ENCODE assay signal across 1 cellular context in the genomic region with DNA sequence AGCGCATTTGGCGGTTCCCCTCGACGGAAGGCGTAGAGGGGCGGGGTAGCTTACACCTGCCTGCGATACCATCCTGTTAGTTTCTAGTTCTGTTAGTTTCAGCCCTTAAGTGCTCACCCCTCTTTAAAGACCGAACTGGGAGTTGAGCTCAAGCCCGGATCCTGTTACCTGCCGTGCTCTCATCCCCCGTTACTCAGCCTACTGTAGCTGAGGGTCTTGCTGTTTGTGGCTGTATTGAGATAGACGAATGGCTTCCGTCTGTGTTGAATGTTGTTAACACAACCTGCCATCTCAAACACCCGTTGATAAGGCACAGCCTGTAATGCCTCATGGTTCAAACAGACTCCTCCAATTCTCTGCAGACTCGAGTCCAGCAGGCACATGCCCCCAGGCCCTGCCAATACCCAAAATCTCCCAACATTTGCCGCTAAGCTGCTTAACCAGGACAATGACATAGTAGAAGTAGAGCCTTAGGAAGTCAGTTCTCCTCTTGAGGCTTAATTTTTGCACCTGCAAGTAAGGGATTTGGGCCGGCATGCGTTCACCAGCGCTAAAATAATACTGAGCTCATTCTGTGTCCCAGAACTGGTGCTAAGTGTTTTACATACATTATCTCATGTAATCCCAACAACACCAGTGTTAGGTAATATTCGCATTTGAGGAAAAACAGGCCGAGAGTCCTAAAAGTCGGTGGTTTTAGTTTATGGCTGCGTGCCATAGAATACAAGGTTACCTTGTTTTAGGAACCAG.
TF ChIP-seq lines count a peak whose summit lies in the region.

No MANE protein-coding gene starts in this region.

TF ChIP-seq in K562, 482 proteins besides CTCF, POLR2A, EP300 and RAD21 (continued from another document):
- TF ChIP-seq, protein P1, sequence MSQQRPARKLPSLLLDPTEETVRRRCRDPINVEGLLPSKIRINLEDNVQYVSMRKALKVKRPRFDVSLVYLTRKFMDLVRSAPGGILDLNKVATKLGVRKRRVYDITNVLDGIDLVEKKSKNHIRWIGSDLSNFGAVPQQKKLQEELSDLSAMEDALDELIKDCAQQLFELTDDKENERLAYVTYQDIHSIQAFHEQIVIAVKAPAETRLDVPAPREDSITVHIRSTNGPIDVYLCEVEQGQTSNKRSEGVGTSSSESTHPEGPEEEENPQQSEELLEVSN (IDR thresholded peaks at IDR 0.05; ENCODE audit: borderline replicate concordance in 1 of 2, extremely low read depth in 1 of 2, insufficient read depth in 1 of 2, insufficient read length in 1 of 2, low read depth in 1 of 2, low read length in 1 of 2, poor library complexity in 1 of 2, severe bottlenecking in 1 of 2) = peak in 1 of 2 experiments; percentile 3
- TF ChIP-seq HNRNPLL (IDR thresholded peaks at IDR 0.05; ENCODE audit: low read depth, low read length, poor library complexity, severe bottlenecking) (peak; percentile 86), PTRF (tag; IDR thresholded peaks at IDR 0.05) (no peak), ZNF347 (CRISPR knock-in tag; IDR thresholded peaks at IDR 0.05; ENCODE audit: low read depth) (no peak), ETV5 (CRISPR knock-in tag; IDR thresholded peaks at IDR 0.05; ENCODE audit: low read depth) (0 out of 2 replicates have a peak, but pooled peaks have one; percentile 13), KAT7 (CRISPR knock-in tag; IDR thresholded peaks at IDR 0.05; ENCODE audit: borderline replicate concordance) (peak; percentile 17; the same call in 1 of the 2 replicates), KDM4B (IDR thresholded peaks at IDR 0.05; ENCODE audit: borderline replicate concordance in 2 of 2, low read depth in 1 of 2) (0 out of 4 replicates have a peak, but pooled peaks of 1 of the 2 experiments have one; percentile 2), POLR2AphosphoS2 (IDR thresholded peaks at IDR 0.05; ENCODE audit: low read length) (peak; percentile 53; the same call in 1 of the 2 replicates), TARDBP (IDR thresholded peaks at IDR 0.05) (no peak), ZC3H4 (CRISPR knock-in tag; IDR thresholded peaks at IDR 0.05; ENCODE audit: borderline replicate concordance) (peak; percentile 21; the same call in 1 of the 2 replicates), ZNF175 (CRISPR knock-in tag; IDR thresholded peaks at IDR 0.05; ENCODE audit: low read depth) (no peak)
- TF ChIP-seq, protein P2, sequence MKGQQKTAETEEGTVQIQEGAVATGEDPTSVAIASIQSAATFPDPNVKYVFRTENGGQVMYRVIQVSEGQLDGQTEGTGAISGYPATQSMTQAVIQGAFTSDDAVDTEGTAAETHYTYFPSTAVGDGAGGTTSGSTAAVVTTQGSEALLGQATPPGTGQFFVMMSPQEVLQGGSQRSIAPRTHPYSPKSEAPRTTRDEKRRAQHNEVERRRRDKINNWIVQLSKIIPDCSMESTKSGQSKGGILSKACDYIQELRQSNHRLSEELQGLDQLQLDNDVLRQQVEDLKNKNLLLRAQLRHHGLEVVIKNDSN (CRISPR knock-in tag; IDR thresholded peaks at IDR 0.05) = no peak
- TF ChIP-seq, protein P3, sequence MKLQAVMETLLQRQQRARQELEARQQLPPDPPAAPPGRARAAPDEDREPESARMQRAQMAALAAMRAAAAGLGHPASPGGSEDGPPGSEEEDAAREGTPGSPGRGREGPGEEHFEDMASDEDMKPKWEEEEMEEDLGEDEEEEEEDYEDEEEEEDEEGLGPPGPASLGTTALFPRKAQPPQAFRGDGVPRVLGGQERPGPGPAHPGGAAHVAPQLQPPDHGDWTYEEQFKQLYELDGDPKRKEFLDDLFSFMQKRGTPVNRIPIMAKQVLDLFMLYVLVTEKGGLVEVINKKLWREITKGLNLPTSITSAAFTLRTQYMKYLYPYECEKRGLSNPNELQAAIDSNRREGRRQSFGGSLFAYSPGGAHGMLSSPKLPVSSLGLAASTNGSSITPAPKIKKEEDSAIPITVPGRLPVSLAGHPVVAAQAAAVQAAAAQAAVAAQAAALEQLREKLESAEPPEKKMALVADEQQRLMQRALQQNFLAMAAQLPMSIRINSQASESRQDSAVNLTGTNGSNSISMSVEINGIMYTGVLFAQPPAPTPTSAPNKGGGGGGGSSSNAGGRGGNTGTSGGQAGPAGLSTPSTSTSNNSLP (IDR thresholded peaks at IDR 0.05; ENCODE audit: borderline replicate concordance, low read depth, low read length) = 0 out of 2 replicates have a peak, but pooled peaks have one; percentile 13
- TF ChIP-seq, protein P4, sequence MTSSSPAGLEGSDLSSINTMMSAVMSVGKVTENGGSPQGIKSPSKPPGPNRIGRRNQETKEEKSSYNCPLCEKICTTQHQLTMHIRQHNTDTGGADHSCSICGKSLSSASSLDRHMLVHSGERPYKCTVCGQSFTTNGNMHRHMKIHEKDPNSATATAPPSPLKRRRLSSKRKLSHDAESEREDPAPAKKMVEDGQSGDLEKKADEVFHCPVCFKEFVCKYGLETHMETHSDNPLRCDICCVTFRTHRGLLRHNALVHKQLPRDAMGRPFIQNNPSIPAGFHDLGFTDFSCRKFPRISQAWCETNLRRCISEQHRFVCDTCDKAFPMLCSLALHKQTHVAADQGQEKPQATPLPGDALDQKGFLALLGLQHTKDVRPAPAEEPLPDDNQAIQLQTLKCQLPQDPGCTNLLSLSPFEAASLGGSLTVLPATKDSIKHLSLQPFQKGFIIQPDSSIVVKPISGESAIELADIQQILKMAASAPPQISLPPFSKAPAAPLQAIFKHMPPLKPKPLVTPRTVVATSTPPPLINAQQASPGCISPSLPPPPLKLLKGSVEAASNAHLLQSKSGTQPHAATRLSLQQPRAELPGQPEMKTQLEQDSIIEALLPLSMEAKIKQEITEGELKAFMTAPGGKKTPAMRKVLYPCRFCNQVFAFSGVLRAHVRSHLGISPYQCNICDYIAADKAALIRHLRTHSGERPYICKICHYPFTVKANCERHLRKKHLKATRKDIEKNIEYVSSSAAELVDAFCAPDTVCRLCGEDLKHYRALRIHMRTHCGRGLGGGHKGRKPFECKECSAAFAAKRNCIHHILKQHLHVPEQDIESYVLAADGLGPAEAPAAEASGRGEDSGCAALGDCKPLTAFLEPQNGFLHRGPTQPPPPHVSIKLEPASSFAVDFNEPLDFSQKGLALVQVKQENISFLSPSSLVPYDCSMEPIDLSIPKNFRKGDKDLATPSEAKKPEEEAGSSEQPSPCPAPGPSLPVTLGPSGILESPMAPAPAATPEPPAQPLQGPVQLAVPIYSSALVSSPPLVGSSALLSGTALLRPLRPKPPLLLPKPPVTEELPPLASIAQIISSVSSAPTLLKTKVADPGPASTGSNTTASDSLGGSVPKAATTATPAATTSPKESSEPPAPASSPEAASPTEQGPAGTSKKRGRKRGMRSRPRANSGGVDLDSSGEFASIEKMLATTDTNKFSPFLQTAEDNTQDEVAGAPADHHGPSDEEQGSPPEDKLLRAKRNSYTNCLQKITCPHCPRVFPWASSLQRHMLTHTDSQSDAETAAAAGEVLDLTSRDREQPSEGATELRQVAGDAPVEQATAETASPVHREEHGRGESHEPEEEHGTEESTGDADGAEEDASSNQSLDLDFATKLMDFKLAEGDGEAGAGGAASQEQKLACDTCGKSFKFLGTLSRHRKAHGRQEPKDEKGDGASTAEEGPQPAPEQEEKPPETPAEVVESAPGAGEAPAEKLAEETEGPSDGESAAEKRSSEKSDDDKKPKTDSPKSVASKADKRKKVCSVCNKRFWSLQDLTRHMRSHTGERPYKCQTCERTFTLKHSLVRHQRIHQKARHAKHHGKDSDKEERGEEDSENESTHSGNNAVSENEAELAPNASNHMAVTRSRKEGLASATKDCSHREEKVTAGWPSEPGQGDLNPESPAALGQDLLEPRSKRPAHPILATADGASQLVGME (CRISPR knock-in tag; IDR thresholded peaks at IDR 0.05) = no peak
- TF ChIP-seq, protein P5, sequence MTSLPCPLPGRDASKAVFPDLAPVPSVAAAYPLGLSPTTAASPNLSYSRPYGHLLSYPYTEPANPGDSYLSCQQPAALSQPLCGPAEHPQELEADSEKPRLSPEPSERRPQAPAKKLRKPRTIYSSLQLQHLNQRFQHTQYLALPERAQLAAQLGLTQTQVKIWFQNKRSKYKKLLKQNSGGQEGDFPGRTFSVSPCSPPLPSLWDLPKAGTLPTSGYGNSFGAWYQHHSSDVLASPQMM (CRISPR knock-in tag; IDR thresholded peaks at IDR 0.05) = no peak
